Comparison of ENCODE assay signal across 23 cellular contexts in genomic region chr5:103114440-103114839, GRCh38.
"Had no signal": no experiment of that assay in that cellular context is flagged by ENCODE, and none has a peak within 500 bp of the region (broad histone marks: within the 10 kb centered on the region; RNA-seq: fewer than 3 reads in every experiment).

No MANE protein-coding gene starts in this region.

- H3K27ac Mint-ChIP-seq: activated CD8-positive, alpha-beta T cell treated with anti-CD3 and anti-CD28 coated beads for 36 hours; activated naive CD8-positive, alpha-beta T cell treated with anti-CD3 and anti-CD28 coated beads, Interleukin-2, amount 50 U/mL, for 24 hours; activated T-helper 17 cell treated with anti-CD3 and anti-CD28 coated beads, Interleukin-2, amount 50 U/mL, for 72 hours; natural killer cell; stimulated activated memory B cell treated with anti-CD40 and anti-IgM and Interleukin-4, amounts not matched to agents 10 μg/mL and 1 μg/mL and 100 μg/mL, for 72 hours had no signal

- H3K4me3 ChIP-seq: gastrocnemius medialis, heart right ventricle, lower lobe of right lung, pancreas, spleen, thoracic aorta, upper lobe of left lung had no signal

- H3K36me3 ChIP-seq: gastrocnemius medialis, heart right ventricle, lower lobe of right lung, neutrophil, pancreas, spleen, thoracic aorta, upper lobe of left lung had no signal

- H3K9me3 ChIP-seq: gastrocnemius medialis, lower lobe of right lung, neutrophil, pancreas, spleen, thoracic aorta, upper lobe of left lung had no signal

- H3K27ac ChIP-seq: gastrocnemius medialis, heart right ventricle, lower lobe of right lung, neutrophil, pancreas, spleen, thoracic aorta, upper lobe of left lung had no signal

- H3K4me3 Mint-ChIP-seq: activated CD8-positive, alpha-beta T cell treated with anti-CD3 and anti-CD28 coated beads for 36 hours; activated naive CD8-positive, alpha-beta T cell treated with anti-CD3 and anti-CD28 coated beads, Interleukin-2, amount 50 U/mL, for 24 hours; activated T-helper 17 cell treated with anti-CD3 and anti-CD28 coated beads, Interleukin-2, amount 50 U/mL, for 72 hours; natural killer cell; stimulated activated memory B cell treated with anti-CD40 and anti-IgM and Interleukin-4, amounts not matched to agents 10 μg/mL and 1 μg/mL and 100 μg/mL, for 72 hours had no signal

- H3K27me3 ChIP-seq: gastrocnemius medialis, heart right ventricle, neutrophil, pancreas, spleen, upper lobe of left lung had no signal

- FAIRE-seq: bronchial epithelial cell, pancreas had no signal

- H3K36me3 Mint-ChIP-seq: natural killer cell had no signal

- H3K27me3 Mint-ChIP-seq: activated CD8-positive, alpha-beta T cell treated with anti-CD3 and anti-CD28 coated beads for 36 hours; activated naive CD8-positive, alpha-beta T cell treated with anti-CD3 and anti-CD28 coated beads, Interleukin-2, amount 50 U/mL, for 24 hours; activated T-helper 17 cell treated with anti-CD3 and anti-CD28 coated beads, Interleukin-2, amount 50 U/mL, for 72 hours; stimulated activated memory B cell treated with anti-CD40 and anti-IgM and Interleukin-4, amounts not matched to agents 10 μg/mL and 1 μg/mL and 100 μg/mL, for 72 hours had no signal

- DNase-seq: activated CD4-positive, alpha-beta T cell treated with anti-CD3 and anti-CD28 coated beads for 48 hours; activated CD4-positive, CD25-positive, alpha-beta regulatory T cell; activated CD8-positive, alpha-beta T cell treated with anti-CD3 and anti-CD28 coated beads for 36 hours; activated naive CD4-positive, alpha-beta T cell treated with Interleukin-2 at 50 U/mL for 16 hours; activated naive CD8-positive, alpha-beta T cell treated with anti-CD3 and anti-CD28 coated beads, Interleukin-2, amount 50 U/mL, for 24 hours; activated T-cell treated with anti-CD3 and anti-CD28 coated beads, Interleukin-2, amount 50 U/mL, for 1 hour; aorta; effector CD4-positive, alpha-beta T cell; gastrocnemius medialis; heart right ventricle; left colon; lower lobe of right lung; natural killer cell; pancreas; spleen; stimulated activated CD4-positive, alpha-beta T cell treated with anti-CD3 and anti-CD28 coated beads, Interleukin-4, amount 100 ng/mL, for 4 hours; T-helper 9 cell; upper lobe of left lung had no signal
